Comparison of ENCODE assay signal across 13 cellular contexts in the genomic region with DNA sequence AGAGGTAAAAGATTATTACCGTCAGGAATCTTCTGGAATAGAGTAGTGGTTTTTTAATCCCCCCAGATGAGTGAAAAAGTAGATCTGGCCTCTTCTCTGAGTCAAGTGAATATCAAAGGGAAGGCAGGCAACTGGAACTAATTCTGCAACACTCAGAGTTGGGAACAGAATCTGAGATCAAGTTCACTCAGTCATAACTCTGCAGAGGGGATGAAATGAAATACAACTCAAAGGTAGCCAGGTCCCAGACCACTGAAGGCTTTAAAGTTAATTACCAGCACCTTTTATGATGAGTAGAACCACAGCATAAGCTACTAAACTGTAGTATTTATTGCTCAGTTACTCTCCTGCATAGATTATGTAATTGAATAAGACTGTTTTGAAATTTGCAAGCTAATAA.
"Had no signal": no experiment of that assay in that cellular context is flagged by ENCODE, and none has a peak within 500 bp of the region (broad histone marks: within the 10 kb centered on the region; RNA-seq: fewer than 3 reads in every experiment).

No MANE protein-coding gene starts in this region.

- H3K4me1 Mint-ChIP-seq: activated CD4-positive, alpha-beta T cell treated with anti-CD3 and anti-CD28 coated beads for 36 hours; stimulated activated effector memory CD8-positive, alpha-beta T cell treated with anti-CD3 and anti-CD28 coated beads, Interleukin-12 subunit alpha, Interleukin-12 subunit beta, amount 100 ng/mL, for 72 hours; T-cell; WTC11 had no signal

- H3K4me3 Mint-ChIP-seq: activated CD4-positive, alpha-beta memory T cell treated with anti-CD3 and anti-CD28 coated beads for 36 hours; activated CD4-positive, alpha-beta T cell treated with anti-CD3 and anti-CD28 coated beads for 36 hours; activated naive CD8-positive, alpha-beta T cell; neural crest cell; stimulated activated effector memory CD8-positive, alpha-beta T cell treated with anti-CD3 and anti-CD28 coated beads, Interleukin-12 subunit alpha, Interleukin-12 subunit beta, amount 100 ng/mL, for 72 hours; T-cell; WTC11 had no signal

- H3K27ac Mint-ChIP-seq: activated CD4-positive, alpha-beta memory T cell treated with anti-CD3 and anti-CD28 coated beads for 36 hours; activated CD4-positive, alpha-beta T cell treated with anti-CD3 and anti-CD28 coated beads for 36 hours; activated naive CD8-positive, alpha-beta T cell; stimulated activated effector memory CD8-positive, alpha-beta T cell treated with anti-CD3 and anti-CD28 coated beads, Interleukin-12 subunit alpha, Interleukin-12 subunit beta, amount 100 ng/mL, for 72 hours; T-cell; WTC11 had no signal

- DNase-seq: activated CD4-positive, alpha-beta memory T cell treated with anti-CD3 and anti-CD28 coated beads for 36 hours; activated CD4-positive, alpha-beta T cell treated with anti-CD3 and anti-CD28 coated beads for 36 hours; activated T-cell treated with anti-CD3 and anti-CD28 coated beads for 4 hours; amniotic stem cell; midbrain; stimulated activated CD4-positive, alpha-beta T cell treated with anti-CD3 and anti-CD28 coated beads, Interleukin-4, amount 100 ng/mL, for 24 hours; stomach; T-cell; upper lobe of left lung had no signal

- H3K36me3 Mint-ChIP-seq: activated CD4-positive, alpha-beta memory T cell treated with anti-CD3 and anti-CD28 coated beads for 36 hours; activated naive CD8-positive, alpha-beta T cell; stimulated activated effector memory CD8-positive, alpha-beta T cell treated with anti-CD3 and anti-CD28 coated beads, Interleukin-12 subunit alpha, Interleukin-12 subunit beta, amount 100 ng/mL, for 72 hours; T-cell; WTC11 had no signal

- H3K27me3 Mint-ChIP-seq: activated CD4-positive, alpha-beta memory T cell treated with anti-CD3 and anti-CD28 coated beads for 36 hours had no signal

- H3K9me3 Mint-ChIP-seq: activated CD4-positive, alpha-beta memory T cell treated with anti-CD3 and anti-CD28 coated beads for 36 hours; stimulated activated effector memory CD8-positive, alpha-beta T cell treated with anti-CD3 and anti-CD28 coated beads, Interleukin-12 subunit alpha, Interleukin-12 subunit beta, amount 100 ng/mL, for 72 hours; T-cell had no signal
